Comparison of ENCODE assay signal across 10 cellular contexts in the genomic region with DNA sequence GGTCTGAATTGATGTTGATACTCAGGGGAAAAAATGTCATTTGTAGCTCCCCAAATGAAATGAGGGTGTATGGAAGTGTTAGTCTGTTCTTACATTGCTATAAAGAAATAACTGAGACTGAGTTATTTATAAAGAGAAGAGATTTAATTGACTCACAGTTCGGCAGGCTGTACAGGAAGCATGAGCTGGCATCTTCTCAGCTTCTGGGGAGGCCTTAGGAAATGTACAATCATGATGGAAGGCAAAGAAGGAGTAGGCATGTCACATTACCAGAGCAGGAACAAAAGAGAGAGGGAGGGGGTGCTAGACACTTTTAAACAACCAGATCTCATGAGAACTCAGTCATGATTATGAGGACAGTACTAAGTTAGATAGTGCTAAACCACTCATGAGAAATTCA.
"Had no signal": no experiment of that assay in that cellular context is flagged by ENCODE, and none has a peak within 500 bp of the region (broad histone marks: within the 10 kb centered on the region; RNA-seq: fewer than 3 reads in every experiment).

No MANE protein-coding gene starts in this region.

- H3K4me3 ChIP-seq: GM23338, K562 had no signal

- FAIRE-seq: H1, H54, HTR-8/SVneo, K562 had no signal

- ATAC-seq: GM23338, K562 had no signal

- H2AFZ ChIP-seq: GM23338 had no signal

- DNase-seq: H9, HCEC 1CT, IMR-90, KG1 had no signal

- H3K27ac ChIP-seq: HL-60 had no signal

- H3K4me2 ChIP-seq: GM23338 had no signal
